In the genomic region with DNA sequence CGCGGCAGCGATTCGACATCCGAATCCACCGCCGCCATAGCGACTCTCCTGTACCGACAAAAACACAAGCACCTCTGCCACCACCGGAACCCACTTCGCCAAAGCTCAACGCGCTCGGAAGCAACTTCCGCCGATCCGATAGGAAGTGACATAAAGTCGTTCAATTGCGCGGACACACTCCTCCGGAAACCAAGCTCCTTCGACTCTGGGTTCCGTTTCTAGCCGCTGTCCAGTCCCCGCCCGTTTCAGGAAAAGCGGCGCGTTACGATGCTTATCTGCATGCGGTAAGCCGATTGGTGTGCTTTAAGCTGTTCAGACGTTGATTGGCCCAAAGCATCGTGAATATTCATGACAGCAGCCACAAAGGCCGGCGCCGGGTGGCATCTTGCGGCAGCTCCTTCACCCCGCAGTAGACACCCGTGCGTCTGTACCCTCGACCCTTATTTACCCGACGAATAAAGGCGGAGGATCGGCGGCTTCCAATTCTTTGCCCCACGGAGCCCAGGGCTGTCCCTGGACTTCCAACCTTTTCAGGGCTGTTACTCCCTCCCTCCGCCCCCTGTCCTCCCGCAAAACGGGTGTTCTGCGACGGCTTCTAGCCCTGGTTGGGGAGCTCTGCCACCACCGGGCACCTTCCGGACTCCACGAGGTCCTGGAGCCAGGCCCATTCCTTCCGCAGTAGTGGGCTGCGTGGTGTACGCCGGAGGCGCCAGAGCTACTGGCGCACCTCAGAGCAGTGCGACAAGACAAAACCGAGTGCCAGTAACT, we compare ENCODE assay signal across 1 cellular context.
TF ChIP-seq lines count a peak whose summit lies in the region.

A gene with protein sequence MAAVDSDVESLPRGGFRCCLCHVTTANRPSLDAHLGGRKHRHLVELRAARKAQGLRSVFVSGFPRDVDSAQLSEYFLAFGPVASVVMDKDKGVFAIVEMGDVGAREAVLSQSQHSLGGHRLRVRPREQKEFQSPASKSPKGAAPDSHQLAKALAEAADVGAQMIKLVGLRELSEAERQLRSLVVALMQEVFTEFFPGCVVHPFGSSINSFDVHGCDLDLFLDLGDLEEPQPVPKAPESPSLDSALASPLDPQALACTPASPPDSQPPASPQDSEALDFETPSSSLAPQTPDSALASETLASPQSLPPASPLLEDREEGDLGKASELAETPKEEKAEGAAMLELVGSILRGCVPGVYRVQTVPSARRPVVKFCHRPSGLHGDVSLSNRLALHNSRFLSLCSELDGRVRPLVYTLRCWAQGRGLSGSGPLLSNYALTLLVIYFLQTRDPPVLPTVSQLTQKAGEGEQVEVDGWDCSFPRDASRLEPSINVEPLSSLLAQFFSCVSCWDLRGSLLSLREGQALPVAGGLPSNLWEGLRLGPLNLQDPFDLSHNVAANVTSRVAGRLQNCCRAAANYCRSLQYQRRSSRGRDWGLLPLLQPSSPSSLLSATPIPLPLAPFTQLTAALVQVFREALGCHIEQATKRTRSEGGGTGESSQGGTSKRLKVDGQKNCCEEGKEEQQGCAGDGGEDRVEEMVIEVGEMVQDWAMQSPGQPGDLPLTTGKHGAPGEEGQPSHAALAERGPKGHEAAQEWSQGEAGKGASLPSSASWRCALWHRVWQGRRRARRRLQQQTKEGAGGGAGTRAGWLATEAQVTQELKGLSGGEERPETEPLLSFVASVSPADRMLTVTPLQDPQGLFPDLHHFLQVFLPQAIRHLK (minus strand): TSS at position 76 of the 768 bp plus-strand sequence. CDS start 38 bp downstream, at position 38.

TF ChIP-seq in HepG2, 621 proteins besides CTCF, POLR2A, EP300 and RAD21 (continued from another document and continues in another):
- TF ChIP-seq, protein P1, sequence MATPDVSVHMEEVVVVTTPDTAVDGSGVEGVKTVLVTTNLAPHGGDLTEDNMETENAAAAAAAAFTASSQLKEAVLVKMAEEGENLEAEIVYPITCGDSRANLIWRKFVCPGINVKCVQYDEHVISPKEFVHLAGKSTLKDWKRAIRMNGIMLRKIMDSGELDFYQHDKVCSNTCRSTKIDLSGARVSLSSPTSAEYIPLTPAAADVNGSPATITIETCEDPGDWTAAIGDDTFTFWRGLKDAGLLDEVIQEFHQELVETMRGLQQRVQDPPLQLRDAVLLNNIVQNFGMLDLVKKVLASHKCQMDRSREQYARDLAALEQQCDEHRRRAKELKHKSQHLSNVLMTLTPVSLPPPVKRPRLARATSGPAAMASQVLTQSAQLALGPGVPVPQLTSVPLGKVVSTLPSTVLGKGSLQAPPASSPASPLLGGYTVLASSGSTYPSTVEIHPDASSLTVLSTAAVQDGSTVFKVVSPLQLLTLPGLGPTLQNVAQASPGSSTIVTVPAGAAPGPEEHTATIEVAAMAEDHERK (CRISPR knock-in tag; IDR thresholded peaks at IDR 0.05; ENCODE audit: low read depth), result peak; percentile 74
- TF ChIP-seq HMG20B (CRISPR knock-in tag; conservative IDR thresholded peaks at IDR 0.05), result 0 out of 2 replicates have a peak, but pooled peaks have one; percentile 50
- peak; percentile 93 for TF ChIP-seq ATF1 (CRISPR knock-in tag; IDR thresholded peaks at IDR 0.05)
- TF ChIP-seq, protein P2, sequence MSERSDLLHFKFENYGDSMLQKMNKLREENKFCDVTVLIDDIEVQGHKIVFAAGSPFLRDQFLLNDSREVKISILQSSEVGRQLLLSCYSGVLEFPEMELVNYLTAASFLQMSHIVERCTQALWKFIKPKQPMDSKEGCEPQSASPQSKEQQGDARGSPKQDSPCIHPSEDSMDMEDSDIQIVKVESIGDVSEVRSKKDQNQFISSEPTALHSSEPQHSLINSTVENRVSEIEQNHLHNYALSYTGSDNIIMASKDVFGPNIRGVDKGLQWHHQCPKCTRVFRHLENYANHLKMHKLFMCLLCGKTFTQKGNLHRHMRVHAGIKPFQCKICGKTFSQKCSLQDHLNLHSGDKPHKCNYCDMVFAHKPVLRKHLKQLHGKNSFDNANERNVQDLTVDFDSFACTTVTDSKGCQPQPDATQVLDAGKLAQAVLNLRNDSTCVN (CRISPR knock-in tag; IDR thresholded peaks at IDR 0.05; ENCODE audit: borderline replicate concordance), result peak; percentile 53; the same call in 1 of the 2 replicates
- TF ChIP-seq STAT5B (CRISPR knock-in tag; IDR thresholded peaks at IDR 0.05), result no peak
- TF ChIP-seq REPIN1 (CRISPR knock-in tag; IDR thresholded peaks at IDR 0.05; ENCODE audit: borderline replicate concordance, low read depth), result peak; percentile 96
- no peak for TF ChIP-seq POLR2AphosphoS2 (IDR thresholded peaks at IDR 0.05; ENCODE audit: low read depth, low read length)
- peak; percentile 95 for TF ChIP-seq ZMYM4 (CRISPR knock-in tag; IDR thresholded peaks at IDR 0.05)
- no peak; the same call in 1 of the 2 replicates for TF ChIP-seq ZBTB8A (CRISPR knock-in tag; IDR thresholded peaks at IDR 0.05; ENCODE audit: borderline replicate concordance, low read depth)
- TF ChIP-seq NFE2L2 (IDR thresholded peaks at IDR 0.05; ENCODE audit: low read length), result no peak; the same call in 1 of the 2 replicates
- no peak for TF ChIP-seq TRIM24 (CRISPR knock-in tag; IDR thresholded peaks at IDR 0.05)
- TF ChIP-seq ZNF776 (CRISPR knock-in tag; IDR thresholded peaks at IDR 0.05), result no peak
- TF ChIP-seq MIXL1 (CRISPR knock-in tag; IDR thresholded peaks at IDR 0.05), result peak; percentile 96
- peak; percentile 76; the same call in 1 of the 2 replicates for TF ChIP-seq ZNF569 (CRISPR knock-in tag; IDR thresholded peaks at IDR 0.05; ENCODE audit: borderline replicate concordance)
- TF ChIP-seq ZNF629 (CRISPR knock-in tag; conservative IDR thresholded peaks at IDR 0.05), result no peak
- 0 out of 2 replicates have a peak, but pooled peaks have one; percentile 44 for TF ChIP-seq ZNF451 (CRISPR knock-in tag; IDR thresholded peaks at IDR 0.05)
- TF ChIP-seq, protein P3, sequence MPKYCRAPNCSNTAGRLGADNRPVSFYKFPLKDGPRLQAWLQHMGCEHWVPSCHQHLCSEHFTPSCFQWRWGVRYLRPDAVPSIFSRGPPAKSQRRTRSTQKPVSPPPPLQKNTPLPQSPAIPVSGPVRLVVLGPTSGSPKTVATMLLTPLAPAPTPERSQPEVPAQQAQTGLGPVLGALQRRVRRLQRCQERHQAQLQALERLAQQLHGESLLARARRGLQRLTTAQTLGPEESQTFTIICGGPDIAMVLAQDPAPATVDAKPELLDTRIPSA (CRISPR knock-in tag; IDR thresholded peaks at IDR 0.05; ENCODE audit: borderline replicate concordance), result no peak
- TF ChIP-seq, protein P4, sequence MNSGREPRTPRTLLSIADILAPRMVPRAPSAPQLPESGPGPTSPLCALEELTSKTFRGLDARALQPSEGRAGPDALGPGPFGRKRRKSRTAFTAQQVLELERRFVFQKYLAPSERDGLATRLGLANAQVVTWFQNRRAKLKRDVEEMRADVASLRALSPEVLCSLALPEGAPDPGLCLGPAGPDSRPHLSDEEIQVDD (CRISPR knock-in tag; IDR thresholded peaks at IDR 0.05; ENCODE audit: borderline replicate concordance), result no peak
- peak; percentile 62; the same call in 1 of the 2 replicates for TF ChIP-seq ZNF143 (CRISPR knock-in tag; IDR thresholded peaks at IDR 0.05)
- no peak; the same call in 1 of the 2 replicates for TF ChIP-seq ZNF616 (CRISPR knock-in tag; IDR thresholded peaks at IDR 0.05; ENCODE audit: low read depth)
- peak; percentile 86 for TF ChIP-seq MYC (CRISPR knock-in tag; IDR thresholded peaks at IDR 0.05; ENCODE audit: borderline replicate concordance)
- TF ChIP-seq KDM4B (CRISPR knock-in tag; IDR thresholded peaks at IDR 0.05), result peak; percentile 86; the same call in 1 of the 2 replicates
- TF ChIP-seq, protein P5, sequence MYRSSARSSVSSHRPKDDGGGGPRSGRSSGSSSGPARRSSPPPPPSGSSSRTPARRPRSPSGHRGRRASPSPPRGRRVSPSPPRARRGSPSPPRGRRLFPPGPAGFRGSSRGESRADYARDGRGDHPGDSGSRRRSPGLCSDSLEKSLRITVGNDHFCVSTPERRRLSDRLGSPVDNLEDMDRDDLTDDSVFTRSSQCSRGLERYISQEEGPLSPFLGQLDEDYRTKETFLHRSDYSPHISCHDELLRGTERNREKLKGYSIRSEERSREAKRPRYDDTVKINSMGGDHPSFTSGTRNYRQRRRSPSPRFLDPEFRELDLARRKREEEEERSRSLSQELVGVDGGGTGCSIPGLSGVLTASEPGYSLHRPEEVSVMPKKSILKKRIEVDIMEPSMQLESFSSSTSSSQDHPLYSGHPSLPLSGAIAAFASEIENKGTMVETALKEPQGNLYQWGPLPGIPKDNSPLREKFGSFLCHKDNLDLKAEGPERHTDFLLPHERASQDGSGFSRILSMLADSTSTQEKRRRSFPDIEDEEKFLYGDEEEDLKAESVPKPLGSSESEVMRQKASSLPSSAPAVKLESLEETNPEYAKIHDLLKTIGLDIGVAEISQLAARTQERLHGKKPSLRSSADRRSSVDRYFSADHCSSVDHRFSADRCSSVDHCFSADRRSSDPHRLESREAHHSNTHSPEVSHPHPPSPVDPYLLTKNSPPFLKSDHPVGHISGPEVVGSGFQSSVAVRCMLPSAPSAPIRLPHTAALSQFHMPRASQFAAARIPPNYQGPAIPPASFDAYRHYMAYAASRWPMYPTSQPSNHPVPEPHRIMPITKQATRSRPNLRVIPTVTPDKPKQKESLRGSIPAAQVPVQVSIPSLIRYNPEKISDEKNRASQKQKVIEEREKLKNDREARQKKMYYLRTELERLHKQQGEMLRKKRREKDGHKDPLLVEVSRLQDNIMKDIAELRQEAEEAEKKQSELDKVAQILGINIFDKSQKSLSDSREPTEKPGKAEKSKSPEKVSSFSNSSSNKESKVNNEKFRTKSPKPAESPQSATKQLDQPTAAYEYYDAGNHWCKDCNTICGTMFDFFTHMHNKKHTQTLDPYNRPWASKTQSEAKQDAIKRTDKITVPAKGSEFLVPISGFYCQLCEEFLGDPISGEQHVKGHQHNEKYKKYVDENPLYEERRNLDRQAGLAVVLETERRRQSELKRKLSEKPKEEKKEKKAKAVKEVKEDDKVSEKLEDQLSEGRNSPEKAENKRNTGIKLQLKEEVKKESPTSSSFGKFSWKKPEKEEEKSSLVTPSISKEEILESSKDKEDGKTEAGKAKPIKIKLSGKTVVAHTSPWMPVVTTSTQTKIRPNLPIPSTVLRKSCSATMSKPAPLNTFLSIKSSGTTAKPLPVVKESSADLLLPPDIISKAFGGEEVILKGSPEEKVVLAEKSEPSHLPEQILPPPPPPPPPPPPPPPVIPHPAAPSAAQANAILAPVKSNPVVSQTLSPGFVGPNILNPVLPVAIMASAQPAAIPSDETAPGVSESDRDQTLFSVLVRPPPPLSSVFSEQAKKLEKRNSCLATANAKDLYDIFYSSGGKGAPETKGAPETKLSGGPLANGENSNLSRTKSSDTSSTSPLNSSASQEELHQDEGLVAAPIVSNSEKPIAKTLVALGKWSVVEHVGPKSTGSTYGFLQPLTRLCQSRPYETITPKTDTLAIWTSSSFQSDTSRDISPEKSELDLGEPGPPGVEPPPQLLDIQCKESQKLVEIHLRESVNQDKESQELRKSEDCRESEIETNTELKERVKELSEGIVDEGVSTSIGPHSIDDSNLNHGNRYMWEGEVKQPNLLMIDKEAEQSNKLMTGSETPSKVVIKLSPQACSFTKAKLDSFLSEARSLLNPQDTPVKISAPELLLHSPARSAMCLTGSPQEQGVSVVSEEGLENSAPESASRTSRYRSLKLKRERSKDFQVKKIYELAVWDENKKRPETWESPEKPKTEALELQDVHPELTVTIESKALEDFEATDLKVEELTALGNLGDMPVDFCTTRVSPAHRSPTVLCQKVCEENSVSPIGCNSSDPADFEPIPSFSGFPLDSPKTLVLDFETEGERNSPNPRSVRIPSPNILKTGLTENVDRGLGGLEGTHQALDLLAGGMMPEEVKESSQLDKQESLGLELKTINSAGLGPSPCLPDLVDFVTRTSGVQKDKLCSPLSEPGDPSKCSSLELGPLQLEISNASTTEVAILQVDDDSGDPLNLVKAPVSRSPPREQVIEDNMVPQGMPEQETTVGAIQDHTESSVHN (CRISPR knock-in tag; IDR thresholded peaks at IDR 0.05), result peak; percentile 54; the same call in 1 of the 2 replicates
- TF ChIP-seq ZNF772 (CRISPR knock-in tag; IDR thresholded peaks at IDR 0.05), result peak; percentile 90; the same call in 1 of the 2 replicates
- no peak for TF ChIP-seq HNRNPH1 (optimal IDR thresholded peaks at IDR 0.05; ENCODE audit: low read depth, low read length)
- TF ChIP-seq IRF2 (CRISPR knock-in tag; IDR thresholded peaks at IDR 0.05), result peak; percentile 95
- TF ChIP-seq, protein P6, sequence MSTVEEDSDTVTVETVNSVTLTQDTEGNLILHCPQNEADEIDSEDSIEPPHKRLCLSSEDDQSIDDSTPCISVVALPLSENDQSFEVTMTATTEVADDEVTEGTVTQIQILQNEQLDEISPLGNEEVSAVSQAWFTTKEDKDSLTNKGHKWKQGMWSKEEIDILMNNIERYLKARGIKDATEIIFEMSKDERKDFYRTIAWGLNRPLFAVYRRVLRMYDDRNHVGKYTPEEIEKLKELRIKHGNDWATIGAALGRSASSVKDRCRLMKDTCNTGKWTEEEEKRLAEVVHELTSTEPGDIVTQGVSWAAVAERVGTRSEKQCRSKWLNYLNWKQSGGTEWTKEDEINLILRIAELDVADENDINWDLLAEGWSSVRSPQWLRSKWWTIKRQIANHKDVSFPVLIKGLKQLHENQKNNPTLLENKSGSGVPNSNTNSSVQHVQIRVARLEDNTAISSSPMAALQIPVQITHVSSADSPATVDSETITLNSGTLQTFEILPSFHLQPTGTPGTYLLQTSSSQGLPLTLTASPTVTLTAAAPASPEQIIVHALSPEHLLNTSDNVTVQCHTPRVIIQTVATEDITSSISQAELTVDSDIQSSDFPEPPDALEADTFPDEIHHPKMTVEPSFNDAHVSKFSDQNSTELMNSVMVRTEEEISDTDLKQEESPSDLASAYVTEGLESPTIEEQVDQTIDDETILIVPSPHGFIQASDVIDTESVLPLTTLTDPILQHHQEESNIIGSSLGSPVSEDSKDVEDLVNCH (CRISPR knock-in tag; IDR thresholded peaks at IDR 0.05), result no peak
- TF ChIP-seq GATAD2A (CRISPR knock-in tag; IDR thresholded peaks at IDR 0.05), result peak; percentile 82
- TF ChIP-seq TSC22D2 (CRISPR knock-in tag; IDR thresholded peaks at IDR 0.05; ENCODE audit: borderline replicate concordance), result no peak
- TF ChIP-seq, protein P7, sequence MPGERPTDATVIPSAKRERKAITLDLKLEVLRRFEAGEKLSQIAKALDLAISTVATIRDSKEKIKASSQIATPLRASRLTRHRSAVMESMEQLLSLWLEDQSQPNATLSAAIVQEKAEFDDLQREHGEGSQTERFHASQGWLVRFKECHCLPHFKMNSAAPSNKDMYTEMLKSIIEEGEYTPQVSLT (CRISPR knock-in tag; IDR thresholded peaks at IDR 0.05; ENCODE audit: borderline replicate concordance, low read depth), result no peak
- TF ChIP-seq, protein P8, sequence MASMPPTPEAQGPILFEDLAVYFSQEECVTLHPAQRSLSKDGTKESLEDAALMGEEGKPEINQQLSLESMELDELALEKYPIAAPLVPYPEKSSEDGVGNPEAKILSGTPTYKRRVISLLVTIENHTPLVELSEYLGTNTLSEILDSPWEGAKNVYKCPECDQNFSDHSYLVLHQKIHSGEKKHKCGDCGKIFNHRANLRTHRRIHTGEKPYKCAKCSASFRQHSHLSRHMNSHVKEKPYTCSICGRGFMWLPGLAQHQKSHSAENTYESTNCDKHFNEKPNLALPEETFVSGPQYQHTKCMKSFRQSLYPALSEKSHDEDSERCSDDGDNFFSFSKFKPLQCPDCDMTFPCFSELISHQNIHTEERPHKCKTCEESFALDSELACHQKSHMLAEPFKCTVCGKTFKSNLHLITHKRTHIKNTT (CRISPR knock-in tag; IDR thresholded peaks at IDR 0.05), result no peak
- peak; percentile 16; the same call in 1 of the 2 replicates for TF ChIP-seq HOXD1 (CRISPR knock-in tag; IDR thresholded peaks at IDR 0.05)
- no peak for TF ChIP-seq TBP (CRISPR knock-in tag; IDR thresholded peaks at IDR 0.05)
- peak; percentile 52; the same call in 1 of the 2 replicates for TF ChIP-seq CHD4 (IDR thresholded peaks at IDR 0.05; ENCODE audit: borderline replicate concordance, low read length)
- TF ChIP-seq ATRX (CRISPR knock-in tag; IDR thresholded peaks at IDR 0.05; ENCODE audit: borderline replicate concordance), result no peak
- 0 out of 2 replicates have a peak, but pooled peaks have one; percentile 26 for TF ChIP-seq ZFP82 (CRISPR knock-in tag; IDR thresholded peaks at IDR 0.05; ENCODE audit: borderline replicate concordance)
- TF ChIP-seq ARNT2 (CRISPR knock-in tag; IDR thresholded peaks at IDR 0.05; ENCODE audit: low read depth), result 0 out of 2 replicates have a peak, but pooled peaks have one; percentile 62
